9 cellular contexts compared by ENCODE assay signal in genomic region chr5:131382407-131383395, GRCh38.
DNase-seq lines count a peak whose midpoint lies in the region; ATAC-seq, FAIRE-seq and TF ChIP-seq lines count a peak whose summit lies in the region.
"Had no signal": no experiment of that assay in that cellular context is flagged by ENCODE, and none has a peak within 500 bp of the region (broad histone marks: within the 10 kb centered on the region; RNA-seq: fewer than 3 reads in every experiment).

No MANE protein-coding gene starts in this region.

- H3K56ac ChIP-seq in H1 (replicated peaks; ENCODE audit: insufficient read length, low read depth, low read length): no peak overlapping the region

- no peak overlapping the region for H2AK5ac ChIP-seq in H1 (ENCODE audit: low read depth, low read length)

- H2BK120ac ChIP-seq in H1 (replicated peaks; ENCODE audit: low read depth, low read length): no peak overlapping the region

- H3K4me3 ChIP-seq in CD4-positive, CD25-positive, alpha-beta regulatory T cell (ENCODE audit: low read depth, low read length): peak overlapping the region; percentile 70
- no peak overlapping the region for H3K4me3 ChIP-seq in H1 (ENCODE audit: extremely low read depth in 1 of 4, insufficient read depth in 2 of 4, low read depth in 3 of 4, low read length in 4 of 4)
- H3K4me3 ChIP-seq: thoracic aorta had no signal

- no peak overlapping the region for H2BK12ac ChIP-seq in H1 (ENCODE audit: low read depth, low read length)

- TF ChIP-seq CTCF in H1 (IDR thresholded peaks at IDR 0.05; ENCODE audit: control extremely low read depth in 1 of 3, insufficient read depth in 1 of 3, low read depth in 1 of 3, low read length in 3 of 3): peak; percentile 16 to 88 (median 76)

- peaks cover 45 to 94% (median 78%) of the 10 kb centered on the region in 4 donors for H3K4me1 Mint-ChIP-seq in CD4-positive, CD25-positive, alpha-beta regulatory T cell
- peaks cover 71% of the 10 kb centered on the region for H3K4me1 Mint-ChIP-seq in T-helper 2 cell treated with Interferon-gamma antibody and Interleukin-4, amounts not matched to agents 5 μg/mL and 100 μg/mL, for 36 hours (ENCODE audit: low read depth)
- peaks cover 52 to 82% of the 10 kb centered on the region in 2 donors for H3K4me1 Mint-ChIP-seq in natural killer cell treated with Interleukin-12 subunit alpha and Interleukin-12 subunit beta and Interleukin-15 and Interleukin-18, amount 100 ng/mL, for 72 hours (ENCODE audit: low read depth in 2 of 2)

- POLR2A ChIA-PET in H1 (lab: Charles Lee; ENCODE audit: partially characterized antibody): interaction anchor here (1.2 kb wide), 1 partner anchor 70 kb away, joined by 4 read pairs; no protein-coding TSS in a partner anchor

- peak; percentile 41 to 88 (median 83) for DNase-seq in CD4-positive, CD25-positive, alpha-beta regulatory T cell
- peak; percentile 4 to 14 for DNase-seq in NCI-H187 (lab: John Stamatoyannopoulos, UW)
- DNase-seq in T-helper 2 cell treated with Interferon-gamma antibody and Interleukin-4, amounts not matched to agents 5 μg/mL and 100 μg/mL, for 36 hours (ENCODE audit: low spot score): peak; percentile 59
- peak in 1 of 2 experiments; percentile 31 for DNase-seq in H1 (ENCODE audit: low read depth in 1 of 2, low spot score in 2 of 2)
- peak; percentile 74 for DNase-seq in natural killer cell treated with Interleukin-12 subunit alpha and Interleukin-12 subunit beta and Interleukin-15 and Interleukin-18, amount 100 ng/mL, for 72 hours (ENCODE audit: low spot score)
- no peak for DNase-seq in mesenteric fat pad (ENCODE audit: low spot score)

- H3K18ac ChIP-seq in H1 (ENCODE audit: extremely low read depth, low read length): no peak overlapping the region

- no peaks in the 10 kb centered on the region for H3K23me2 ChIP-seq in H1 (ENCODE audit: low read depth, low read length)

- H3K27me3 ChIP-seq in CD4-positive, CD25-positive, alpha-beta regulatory T cell (ENCODE audit: control insufficient read depth, insufficient read depth, low read length): no peaks in the 10 kb centered on the region
- no peaks in the 10 kb centered on the region for H3K27me3 ChIP-seq in H1 (replicated peaks in 1 of 4; ENCODE audit: control insufficient read depth in 3 of 4, extremely low read depth in 1 of 4, insufficient read depth in 3 of 4, low read length in 3 of 4)

- no peaks in the 10 kb centered on the region for H3K9me3 ChIP-seq in CD4-positive, CD25-positive, alpha-beta regulatory T cell (ENCODE audit: control insufficient read depth in 2 of 2, low read length in 2 of 2)
- H3K9me3 ChIP-seq in H1 (ENCODE audit: insufficient read depth in 2 of 2, low read depth in 1 of 2, low read length in 1 of 2): no peaks in the 10 kb centered on the region
- H3K9me3 ChIP-seq: thoracic aorta had no signal

- no peak overlapping the region for H4K8ac ChIP-seq in H1 (ENCODE audit: extremely low read depth, insufficient read depth, low read length)

- CTCF ChIA-PET in H1 (lab: Charles Lee; ENCODE audit: partially characterized antibody): interaction anchor here (0.6 to 2.8 kb wide), 37 partner anchors 9 to 458 kb away, joined by 3 to 21 read pairs (median 4); partner anchors contain the start of genes CDC42SE2 and HINT1

- H3K36me3 ChIP-seq in CD4-positive, CD25-positive, alpha-beta regulatory T cell (ENCODE audit: control insufficient read depth, insufficient read depth, low read length): peaks cover 22% of the 10 kb centered on the region
- no peaks in the 10 kb centered on the region for H3K36me3 ChIP-seq in H1 (ENCODE audit: control insufficient read depth in 2 of 4, insufficient read depth in 4 of 4, low read length in 3 of 4)
- H3K36me3 ChIP-seq: thoracic aorta had no signal

- peaks cover 0 to 2% (median 0%) of the 10 kb centered on the region in 7 donors for H3K9me3 Mint-ChIP-seq in CD4-positive, CD25-positive, alpha-beta regulatory T cell
- no peaks in the 10 kb centered on the region for H3K9me3 Mint-ChIP-seq in T-helper 2 cell treated with Interferon-gamma antibody and Interleukin-4, amounts not matched to agents 5 μg/mL and 100 μg/mL, for 36 hours
- peaks cover 4% of the 10 kb centered on the region for H3K9me3 Mint-ChIP-seq in natural killer cell treated with Interleukin-12 subunit alpha and Interleukin-12 subunit beta and Interleukin-15 and Interleukin-18, amount 100 ng/mL, for 72 hours

- no peak for TF ChIP-seq POLR2A in H1 (IDR thresholded peaks at IDR 0.05; ENCODE audit: control extremely low read depth in 1 of 2, low read depth in 2 of 2, low read length in 2 of 2)

- H3K79me2 ChIP-seq in H1 (ENCODE audit: control insufficient read depth in 1 of 2, insufficient read depth in 2 of 2, low read length in 2 of 2): no peaks in the 10 kb centered on the region

- H3K4me1 ChIP-seq in CD4-positive, CD25-positive, alpha-beta regulatory T cell (ENCODE audit: control insufficient read depth, insufficient read depth, low read length, poor library complexity, severe bottlenecking): peaks cover 97% of the 10 kb centered on the region
- H3K4me1 ChIP-seq in H1 (replicated peaks in 1 of 4; ENCODE audit: control insufficient read depth in 3 of 4, insufficient read depth in 4 of 4, low read length in 3 of 4): peaks cover 0 to 4% (median 0%) of the 10 kb centered on the region in 4 experiments; a peak in 1 of 7 replicates

- H3K27me3 Mint-ChIP-seq in CD4-positive, CD25-positive, alpha-beta regulatory T cell: peaks cover 5% of the 10 kb centered on the region
- H3K27me3 Mint-ChIP-seq in T-helper 2 cell treated with Interferon-gamma antibody and Interleukin-4, amounts not matched to agents 5 μg/mL and 100 μg/mL, for 36 hours (ENCODE audit: low read depth): no peaks in the 10 kb centered on the region
- H3K27me3 Mint-ChIP-seq in natural killer cell treated with Interleukin-12 subunit alpha and Interleukin-12 subunit beta and Interleukin-15 and Interleukin-18, amount 100 ng/mL, for 72 hours: no peaks in the 10 kb centered on the region

- no peak overlapping the region for H2AFZ ChIP-seq in H1 (ENCODE audit: low read length)

- H3K4me2 ChIP-seq in H1 (ENCODE audit: insufficient read depth in 1 of 2, low read depth in 2 of 2, low read length in 2 of 2): no peak overlapping the region

- WGBS in H1 (ENCODE audit: extremely low coverage in 1 of 2, insufficient coverage in 1 of 2, insufficient read length in 1 of 2, insufficient replicate concordance in 2 of 2, low coverage in 1 of 2, low lambda C conversion rate in 2 of 2, missing lambda C conversion rate in 1 of 2), 2 experiments: 63% methylated on average over 3 of the region's 3 CpGs; no CpG with 5 or more reads in 1 of the 2 experiments

- no peak overlapping the region for H2BK15ac ChIP-seq in H1 (ENCODE audit: low read length)

- peak; percentile 93 for TF ChIP-seq RAD21 in H1 (IDR thresholded peaks at IDR 0.05 in 1 of 2, conservative IDR thresholded peaks at IDR 0.05 in 1 of 2; ENCODE audit: low read depth in 2 of 2, low read length in 2 of 2)

- no peak overlapping the region for H4K91ac ChIP-seq in H1 (replicated peaks; ENCODE audit: insufficient read length, low read length)

- peak overlapping the region; percentile 100 for H3K27ac ChIP-seq in CD4-positive, CD25-positive, alpha-beta regulatory T cell (ENCODE audit: insufficient read depth, low read length, poor library complexity, severe bottlenecking)
- H3K27ac ChIP-seq in H1 (ENCODE audit: low read depth, low read length): no peak overlapping the region
- H3K27ac ChIP-seq: thoracic aorta had no signal

- H4K5ac ChIP-seq in H1 (ENCODE audit: insufficient read length, low read depth, low read length): no peak overlapping the region

- peak overlapping the region; percentile 97 to 100 (median 99) for H3K27ac Mint-ChIP-seq in CD4-positive, CD25-positive, alpha-beta regulatory T cell
- H3K27ac Mint-ChIP-seq in T-helper 2 cell treated with Interferon-gamma antibody and Interleukin-4, amounts not matched to agents 5 μg/mL and 100 μg/mL, for 36 hours: peak overlapping the region; percentile 94
- H3K27ac Mint-ChIP-seq in natural killer cell treated with Interleukin-12 subunit alpha and Interleukin-12 subunit beta and Interleukin-15 and Interleukin-18, amount 100 ng/mL, for 72 hours: peak overlapping the region; percentile 96

- peak; percentile 82 for ATAC-seq in CD4-positive, CD25-positive, alpha-beta regulatory T cell (ENCODE audit: low read depth in 2 of 2)
- ATAC-seq in GM18511 (IDR thresholded peaks at IDR 0.05; ENCODE audit: unreplicated experiment): peak; percentile 67
- ATAC-seq in HG02884 (IDR thresholded peaks at IDR 0.05; ENCODE audit: unreplicated experiment): peak; percentile 62
- ATAC-seq in natural killer cell treated with Interleukin-12 subunit alpha and Interleukin-12 subunit beta and Interleukin-15 and Interleukin-18, amount 100 ng/mL, for 72 hours: peak; percentile 76 to 80

- no peak overlapping the region for H3K23ac ChIP-seq in H1 (ENCODE audit: insufficient read length)

- H3K4me3 Mint-ChIP-seq in CD4-positive, CD25-positive, alpha-beta regulatory T cell: peak overlapping the region; percentile 75 to 84 (median 79)
- H3K4me3 Mint-ChIP-seq in T-helper 2 cell treated with Interferon-gamma antibody and Interleukin-4, amounts not matched to agents 5 μg/mL and 100 μg/mL, for 36 hours: peak overlapping the region; percentile 81
- H3K4me3 Mint-ChIP-seq in natural killer cell treated with Interleukin-12 subunit alpha and Interleukin-12 subunit beta and Interleukin-15 and Interleukin-18, amount 100 ng/mL, for 72 hours: peak overlapping the region; percentile 86

- peaks cover 0 to 6% of the 10 kb centered on the region in 2 experiments for H4K20me1 ChIP-seq in H1 (replicated peaks in 1 of 2; ENCODE audit: control insufficient read depth in 1 of 2, insufficient read depth in 2 of 2, low read length in 2 of 2)

- H3K14ac ChIP-seq in H1 (ENCODE audit: insufficient read length): no peak overlapping the region

- peak; percentile 94 for FAIRE-seq in H1 (lab: Jason Lieb, UNC)

- H2BK20ac ChIP-seq in H1 (ENCODE audit: low read length): no peak overlapping the region

- H3K79me1 ChIP-seq in H1 (ENCODE audit: low read depth, low read length): no peaks in the 10 kb centered on the region

- no peak overlapping the region for H2BK5ac ChIP-seq in H1 (ENCODE audit: low read depth, low read length)

- no peak overlapping the region for H3K9ac ChIP-seq in H1 (replicated peaks in 1 of 4; ENCODE audit: extremely low read depth in 1 of 4, low read depth in 3 of 4, low read length in 3 of 4)

- no peak for TF ChIP-seq EP300 in H1 (IDR thresholded peaks at IDR 0.05; ENCODE audit: borderline replicate concordance in 1 of 2, low read depth in 2 of 2, low read length in 2 of 2)

- peaks cover 14% of the 10 kb centered on the region for H3K36me3 Mint-ChIP-seq in CD4-positive, CD25-positive, alpha-beta regulatory T cell
- peaks cover 53% of the 10 kb centered on the region for H3K36me3 Mint-ChIP-seq in T-helper 2 cell treated with Interferon-gamma antibody and Interleukin-4, amounts not matched to agents 5 μg/mL and 100 μg/mL, for 36 hours (ENCODE audit: low read depth)
- peaks cover 25% of the 10 kb centered on the region for H3K36me3 Mint-ChIP-seq in natural killer cell treated with Interleukin-12 subunit alpha and Interleukin-12 subunit beta and Interleukin-15 and Interleukin-18, amount 100 ng/mL, for 72 hours

- no peak overlapping the region for H3K4ac ChIP-seq in H1 (replicated peaks; ENCODE audit: insufficient read length, low read depth, low read length)

TF ChIP-seq in H1, 55 proteins besides CTCF, POLR2A, EP300 and RAD21 (continues in another document):
- TF ChIP-seq MAFK (IDR thresholded peaks at IDR 0.05; ENCODE audit: low read depth, low read length): no peak
- TF ChIP-seq SRF (IDR thresholded peaks at IDR 0.05; ENCODE audit: low read depth, low read length): no peak
